Comparison of ENCODE assay signal across 8 cellular contexts in genomic region chr20:33490934-33491656, GRCh38. TPM values are rescaled to one million over a fixed set of nuclear protein-coding genes. Genes with fewer than 3 reads are reported as not detected.
DNase-seq lines count a peak whose midpoint lies in the region; ATAC-seq and TF ChIP-seq lines count a peak whose summit lies in the region.

No MANE protein-coding gene starts in this region.

- TF ChIP-seq CTCF in liver (IDR thresholded peaks at IDR 0.05; ENCODE audit: low read depth, low read length, missing input control) (no peak), upper lobe of left lung (IDR thresholded peaks at IDR 0.05) (no peak)

- H3K4me1 Mint-ChIP-seq in activated naive CD4-positive, alpha-beta T cell treated with anti-CD3 and anti-CD28 coated beads for 36 hours (ENCODE audit: low read depth): peaks cover 19% of the 10 kb centered on the region
- H3K4me1 Mint-ChIP-seq in activated naive CD8-positive, alpha-beta T cell treated with anti-CD3 and anti-CD28 coated beads, Interleukin-2, amount 50 U/mL, for 24 hours: peaks cover 11% of the 10 kb centered on the region

- H3K4me1 ChIP-seq in liver (ENCODE audit: control insufficient read depth in 4 of 4, insufficient read depth in 4 of 4, low read length in 3 of 4): peaks cover 2 to 11% (median 9%) of the 10 kb centered on the region in 4 donors
- H3K4me1 ChIP-seq in upper lobe of left lung: peaks cover 17 to 35% (median 19%) of the 10 kb centered on the region in 4 donors

- H3K27ac Mint-ChIP-seq in activated naive CD4-positive, alpha-beta T cell treated with anti-CD3 and anti-CD28 coated beads for 36 hours: peak overlapping the region; percentile 36
- peak overlapping the region; percentile 65 for H3K27ac Mint-ChIP-seq in activated naive CD8-positive, alpha-beta T cell treated with anti-CD3 and anti-CD28 coated beads, Interleukin-2, amount 50 U/mL, for 24 hours

- no peak for TF ChIP-seq POLR2A in upper lobe of left lung (IDR thresholded peaks at IDR 0.05)

- TF ChIP-seq EP300 in upper lobe of left lung (IDR thresholded peaks at IDR 0.05): no peak

- H3K27me3 ChIP-seq in liver (ENCODE audit: control insufficient read depth in 4 of 4, insufficient read depth in 4 of 4, low read length in 3 of 4): no peaks in the 10 kb centered on the region
- H3K27me3 ChIP-seq in upper lobe of left lung: no peaks in the 10 kb centered on the region

- H3K4me3 Mint-ChIP-seq in activated naive CD4-positive, alpha-beta T cell treated with anti-CD3 and anti-CD28 coated beads for 36 hours: peak overlapping the region; percentile 79
- peak overlapping the region; percentile 88 for H3K4me3 Mint-ChIP-seq in activated naive CD8-positive, alpha-beta T cell treated with anti-CD3 and anti-CD28 coated beads, Interleukin-2, amount 50 U/mL, for 24 hours

- no peak for TF ChIP-seq RAD21 in liver (IDR thresholded peaks at IDR 0.05)

- no peaks in the 10 kb centered on the region for H3K36me3 Mint-ChIP-seq in activated naive CD4-positive, alpha-beta T cell treated with anti-CD3 and anti-CD28 coated beads for 36 hours (ENCODE audit: low read depth)
- H3K36me3 Mint-ChIP-seq in activated naive CD8-positive, alpha-beta T cell treated with anti-CD3 and anti-CD28 coated beads, Interleukin-2, amount 50 U/mL, for 24 hours (ENCODE audit: low read depth): no peaks in the 10 kb centered on the region

- H3K36me3 ChIP-seq in liver (ENCODE audit: control insufficient read depth in 4 of 4, insufficient read depth in 3 of 4, low read depth in 1 of 4, low read length in 3 of 4) (peaks cover 0 to 1% (median 0%) of the 10 kb centered on the region in 4 donors), upper lobe of left lung (peaks cover 0 to 3% (median 0%) of the 10 kb centered on the region in 4 donors)

- WGBS in liver: 59% methylated on average over 8 of the region's 8 CpGs
- 53 to 54% methylated on average over 8 of the region's 8 CpGs for WGBS in upper lobe of left lung, 2 donors

- H3K9me3 Mint-ChIP-seq in activated naive CD4-positive, alpha-beta T cell treated with anti-CD3 and anti-CD28 coated beads for 36 hours: no peaks in the 10 kb centered on the region
- no peaks in the 10 kb centered on the region for H3K9me3 Mint-ChIP-seq in activated naive CD8-positive, alpha-beta T cell treated with anti-CD3 and anti-CD28 coated beads, Interleukin-2, amount 50 U/mL, for 24 hours

- no peak for DNase-seq in activated naive CD4-positive, alpha-beta T cell treated with anti-CD3 and anti-CD28 coated beads for 36 hours
- DNase-seq in activated naive CD4-positive, alpha-beta T cell treated with Interleukin-2 at 50 U/mL for 16 hours: no peak
- DNase-seq in activated naive CD8-positive, alpha-beta T cell treated with anti-CD3 and anti-CD28 coated beads, Interleukin-2, amount 50 U/mL, for 24 hours: no peak
- no peak for DNase-seq in upper lobe of left lung
- no peak for DNase-seq in HK-2 (ENCODE audit: unreplicated experiment)
- DNase-seq in A172 (ENCODE audit: low spot score): no peak

- H3K27me3 Mint-ChIP-seq in activated naive CD4-positive, alpha-beta T cell treated with anti-CD3 and anti-CD28 coated beads for 36 hours (ENCODE audit: low read depth): no peaks in the 10 kb centered on the region
- no peaks in the 10 kb centered on the region for H3K27me3 Mint-ChIP-seq in activated naive CD8-positive, alpha-beta T cell treated with anti-CD3 and anti-CD28 coated beads, Interleukin-2, amount 50 U/mL, for 24 hours

- intact Hi-C loops in activated naive CD4-positive, alpha-beta T cell treated with anti-CD3 and anti-CD28 coated beads for 36 hours (cut with micrococcal nuclease): loop anchor here (5.0 kb wide), 1 partner anchor 1186 kb away; the partner anchor contains the start of gene PIGU

- H3K4me3 ChIP-seq in liver (ENCODE audit: low read depth in 1 of 3, low read length in 3 of 3) (peak overlapping the region; percentile 75 to 98 (median 95)), upper lobe of left lung (peak overlapping the region; percentile 69 to 99 (median 92))

- H3K27ac ChIP-seq in liver (ENCODE audit: low read depth in 1 of 2, low read length in 2 of 2) (peak overlapping the region; percentile 85 to 90), upper lobe of left lung (peak overlapping the region; percentile 86 to 98 (median 92))

- no peaks in the 10 kb centered on the region for H3K9me3 ChIP-seq in liver (ENCODE audit: control insufficient read depth in 4 of 4, low read length in 3 of 4)
- H3K9me3 ChIP-seq in upper lobe of left lung: no peaks in the 10 kb centered on the region

- no peak for ATAC-seq in activated naive CD8-positive, alpha-beta T cell treated with anti-CD3 and anti-CD28 coated beads, Interleukin-2, amount 50 U/mL, for 24 hours
- ATAC-seq in upper lobe of left lung (ENCODE audit: low FRiP score in 2 of 2) (no peak), HG02571 (IDR thresholded peaks at IDR 0.05; ENCODE audit: unreplicated experiment) (no peak)

- CTCF ChIA-PET in activated naive CD4-positive, alpha-beta T cell treated with anti-CD3 and anti-CD28 coated beads for 36 hours (lab: Charles Lee): interaction anchor here (0.5 to 2.2 kb wide), 5 partner anchors 16 to 194 kb away, joined by 3 to 8 read pairs (median 4); partner anchors contain the start of gene SNTA1

- peak overlapping the region; percentile 83 to 86 for H3K9ac ChIP-seq in liver (ENCODE audit: low read depth in 1 of 2, low read length in 2 of 2)

TF ChIP-seq in liver, 16 proteins besides CTCF, POLR2A, EP300 and RAD21 (continues in another document):
- TF ChIP-seq REST (IDR thresholded peaks at IDR 0.05) (no peak), NR2F2 (IDR thresholded peaks at IDR 0.05) (no peak), YY1 (IDR thresholded peaks at IDR 0.05) (no peak), HNF4A (conservative IDR thresholded peaks at IDR 0.05) (no peak), MAX (IDR thresholded peaks at IDR 0.05) (no peak), FOXA1 (IDR thresholded peaks at IDR 0.05) (no peak), TAF1 (conservative IDR thresholded peaks at IDR 0.05) (no peak), JUND (IDR thresholded peaks at IDR 0.05) (no peak), SP1 (IDR thresholded peaks at IDR 0.05) (no peak), HNF4G (IDR thresholded peaks at IDR 0.05) (no peak), RXRA (IDR thresholded peaks at IDR 0.05) (no peak), ZBTB33 (IDR thresholded peaks at IDR 0.05) (no peak), FOXA2 (IDR thresholded peaks at IDR 0.05) (no peak), ATF3 (IDR thresholded peaks at IDR 0.05) (no peak)

RNA-seq across cellular contexts. Expression of gene CBFA2T2, which starts 1.2 kb away (rescaled TPM):
- 10 to 100 TPM; 11.1 to 11.4 TPM for total RNA-seq in activated naive CD4-positive, alpha-beta T cell treated with anti-CD3 and anti-CD28 coated beads for 36 hours
- 1 to 10 TPM; 5.4 to 5.5 TPM for total RNA-seq in liver
- polyA plus RNA-seq in liver: 1 to 10 TPM; 2.0 to 5.2 TPM
- total RNA-seq in upper lobe of left lung: 10 to 100 TPM; 10.0 to 35.6 (median 16.2) TPM
- total RNA-seq in A172 (2014; rRNA removed; shearing (Covaris generic)): 6.7 and 10.1 TPM in 2 replicates

RNA-seq across cellular contexts. Expression of gene SNTA1, which starts 47.5 kb away (rescaled TPM):
- total RNA-seq in activated naive CD4-positive, alpha-beta T cell treated with anti-CD3 and anti-CD28 coated beads for 36 hours: 1 to 10 TPM; 2.6 to 2.9 TPM
- total RNA-seq in liver (1 to 10 TPM; 3.8 to 9.6 TPM), upper lobe of left lung (10 to 100 TPM in 3 of 6 donors, 1 to 10 TPM in 3; 8.2 to 23.4 (median 11.3) TPM)
- 1 to 10 TPM; 6.9 TPM for polyA plus RNA-seq in liver
- total RNA-seq in A172 (2014; rRNA removed; shearing (Covaris generic)): 60.7 and 70.7 TPM in 2 replicates
